ENCODE assay signal across 8 cellular contexts in genomic region chr6:27188885-27189418, GRCh38.
A peak's percentile ranks its signal among the peaks of the same experiment; 100 is the strongest.
DNase-seq lines count a peak whose midpoint lies in the region; ATAC-seq and TF ChIP-seq lines count a peak whose summit lies in the region.

No MANE protein-coding gene starts in this region.

- no peaks in the 10 kb centered on the region for H4K20me1 ChIP-seq in OCI-LY3 (ENCODE audit: insufficient read depth, low read length)

- peak overlapping the region; percentile 95 for H2AFZ ChIP-seq in OCI-LY3 (ENCODE audit: low read depth, low read length)

- TF ChIP-seq CTCF in OCI-LY3 (IDR thresholded peaks at IDR 0.05; ENCODE audit: low read depth, low read length) (peak; percentile 58), neutrophil (IDR thresholded peaks at IDR 0.05) (no peak)

- no peaks in the 10 kb centered on the region for H3K27me3 ChIP-seq in OCI-LY3 (ENCODE audit: low read depth, low read length)
- peaks cover 43% of the 10 kb centered on the region for H3K27me3 ChIP-seq in neutrophil

- H3K9ac ChIP-seq in OCI-LY3 (ENCODE audit: low read length): peak overlapping the region; percentile 72

- peak; percentile 81 for DNase-seq in EL
- DNase-seq in KG1 (lab: John Stamatoyannopoulos, UW): peak; percentile 81
- peak; percentile 50 for DNase-seq in activated naive CD4-positive, alpha-beta T cell treated with anti-CD3 and anti-CD28 coated beads, Interleukin-2, amount 50 U/mL, for 16 hours
- DNase-seq in globus pallidus (ENCODE audit: low spot score): peak; percentile 53

- H3K27ac ChIP-seq in OCI-LY3 (ENCODE audit: low read length) (peak overlapping the region; percentile 25; the same call in 1 of the 2 replicates), neutrophil (no peak overlapping the region)

- peak overlapping the region; percentile 88 for H3K4me2 ChIP-seq in OCI-LY3 (ENCODE audit: low read length)

- no peaks in the 10 kb centered on the region for H3K79me2 ChIP-seq in OCI-LY3 (ENCODE audit: low read length)

- H3K9me3 ChIP-seq in OCI-LY3 (ENCODE audit: insufficient read depth, low read length): no peaks in the 10 kb centered on the region
- no peaks in the 10 kb centered on the region for H3K9me3 ChIP-seq in neutrophil

- H3K4me3 ChIP-seq in OCI-LY3 (ENCODE audit: low read length) (peak overlapping the region; percentile 87), neutrophil (ENCODE audit: low read depth in 1 of 2, low read length in 1 of 2) (peak overlapping the region; percentile 51 to 54)

- ATAC-seq in GM21717 (IDR thresholded peaks at IDR 0.05; ENCODE audit: unreplicated experiment) (peak; percentile 92), GM18519 (IDR thresholded peaks at IDR 0.05; ENCODE audit: low FRiP score, unreplicated experiment) (no peak)

- H3K4me1 ChIP-seq in OCI-LY3 (ENCODE audit: low read length) (0 out of 2 replicates have a peak, but pooled peaks cover 6% of the 10 kb centered on the region), neutrophil (ENCODE audit: control insufficient read depth in 1 of 2, insufficient read depth in 1 of 2, low read depth in 1 of 2, low read length in 1 of 2) (peaks cover 12 to 15% of the 10 kb centered on the region in 2 experiments)

- H3K36me3 ChIP-seq in OCI-LY3 (replicated peaks; ENCODE audit: low read depth, low read length) (no peaks in the 10 kb centered on the region), neutrophil (no peaks in the 10 kb centered on the region)
